38 cellular contexts compared by ENCODE assay signal in genomic region chr16:86117235-86117634, GRCh38.
"Had no signal": no experiment of that assay in that cellular context is flagged by ENCODE, and none has a peak within 500 bp of the region (broad histone marks: within the 10 kb centered on the region; RNA-seq: fewer than 3 reads in every experiment).

No MANE protein-coding gene starts in this region.

- H3K36me3 Mint-ChIP-seq: activated CD4-positive, alpha-beta memory T cell treated with anti-CD3 and anti-CD28 coated beads for 36 hours; activated CD8-positive, alpha-beta memory T cell treated with anti-CD3 and anti-CD28 coated beads, Interleukin-2, amount 10 ng/mL, durations not matched to agents 7 days and 5 days; activated naive CD4-positive, alpha-beta T cell treated with anti-CD3 and anti-CD28 coated beads, Interleukin-2, amount 50 U/mL, for 24 hours; activated naive CD8-positive, alpha-beta T cell treated with anti-CD3 and anti-CD28 coated beads for 36 hours had no signal

- FAIRE-seq: colon, endometrium, endothelial cell of umbilical vein had no signal

- H3K4me1 ChIP-seq: adrenal gland, gastroesophageal sphincter had no signal

- H3K9me3 ChIP-seq: adrenal gland, body of pancreas, esophagus squamous epithelium, gastroesophageal sphincter had no signal

- H3K27me3 Mint-ChIP-seq: activated CD8-positive, alpha-beta memory T cell treated with anti-CD3 and anti-CD28 coated beads, Interleukin-2, amount 10 ng/mL, durations not matched to agents 7 days and 5 days had no signal

- H3K4me3 ChIP-seq: adrenal gland, body of pancreas, esophagus squamous epithelium, gastroesophageal sphincter had no signal

- H3K4me3 Mint-ChIP-seq: activated CD4-positive, alpha-beta memory T cell treated with anti-CD3 and anti-CD28 coated beads for 36 hours; activated CD4-positive, alpha-beta T cell treated with anti-CD3 and anti-CD28 coated beads for 36 hours; activated CD4-positive, alpha-beta T cell treated with anti-CD3 and anti-CD28 coated beads, Interleukin-2, amount 10 ng/mL, durations not matched to agents 24 days and 14 days; activated CD8-positive, alpha-beta memory T cell treated with anti-CD3 and anti-CD28 coated beads, Interleukin-2, amount 10 ng/mL, durations not matched to agents 7 days and 5 days; activated CD8-positive, alpha-beta T cell treated with anti-CD3 and anti-CD28 coated beads, Interleukin-2, amount 10 ng/mL, durations not matched to agents 7 days and 5 days; activated naive CD4-positive, alpha-beta T cell treated with anti-CD3 and anti-CD28 coated beads for 36 hours; activated naive CD4-positive, alpha-beta T cell treated with anti-CD3 and anti-CD28 coated beads, Interleukin-2, amount 50 U/mL, for 24 hours; activated naive CD8-positive, alpha-beta T cell treated with anti-CD3 and anti-CD28 coated beads for 36 hours; activated naive CD8-positive, alpha-beta T cell treated with anti-CD3 and anti-CD28 coated beads, Interleukin-2, amount 50 U/mL, for 24 hours; activated T-helper 1 cell treated with anti-CD3 and anti-CD28 coated beads, Interleukin-12 subunit alpha, Interleukin-12 subunit beta, Interleukin-2, Interleukin-4 antibody, amounts not matched to agents 30 ng/mL and 10 ng/mL and 1 ng/mL, durations not matched to agents 14 hours and 24 hours and 36 hours; effector memory CD8-positive, alpha-beta T cell; T-helper 17 cell; T-helper 2 cell treated with Interferon-gamma antibody and Interleukin-4, amounts not matched to agents 5 μg/mL and 100 μg/mL, for 36 hours had no signal

- H3K4me1 Mint-ChIP-seq: activated CD8-positive, alpha-beta memory T cell treated with anti-CD3 and anti-CD28 coated beads, Interleukin-2, amount 10 ng/mL, durations not matched to agents 7 days and 5 days; activated naive CD4-positive, alpha-beta T cell treated with anti-CD3 and anti-CD28 coated beads, Interleukin-2, amount 50 U/mL, for 24 hours; activated naive CD8-positive, alpha-beta T cell treated with anti-CD3 and anti-CD28 coated beads for 36 hours; activated naive CD8-positive, alpha-beta T cell treated with anti-CD3 and anti-CD28 coated beads, Interleukin-2, amount 50 U/mL, for 24 hours; T-helper 17 cell had no signal

- H3K9me3 Mint-ChIP-seq: activated CD4-positive, alpha-beta memory T cell treated with anti-CD3 and anti-CD28 coated beads for 36 hours; activated CD4-positive, alpha-beta T cell treated with anti-CD3 and anti-CD28 coated beads, Interleukin-2, amount 10 ng/mL, durations not matched to agents 24 days and 14 days; activated naive CD4-positive, alpha-beta T cell treated with anti-CD3 and anti-CD28 coated beads for 36 hours; activated naive CD4-positive, alpha-beta T cell treated with anti-CD3 and anti-CD28 coated beads, Interleukin-2, amount 50 U/mL, for 24 hours; activated naive CD8-positive, alpha-beta T cell treated with anti-CD3 and anti-CD28 coated beads for 36 hours; activated naive CD8-positive, alpha-beta T cell treated with anti-CD3 and anti-CD28 coated beads, Interleukin-2, amount 50 U/mL, for 24 hours; activated T-helper 1 cell treated with anti-CD3 and anti-CD28 coated beads, Interleukin-12 subunit alpha, Interleukin-12 subunit beta, Interleukin-2, Interleukin-4 antibody, amounts not matched to agents 30 ng/mL and 10 ng/mL and 1 ng/mL, durations not matched to agents 14 hours and 24 hours and 36 hours; activated T-helper 2 cell treated with anti-CD3 and anti-CD28 coated beads, Interferon-gamma antibody, Interleukin-2, Interleukin-4, amounts not matched to agents 10 μg/mL and 5 μg/mL and 100 μg/mL, durations not matched to agents 14 hours and 24 hours and 36 hours; effector memory CD8-positive, alpha-beta T cell; T-helper 2 cell treated with Interferon-gamma antibody and Interleukin-4, amounts not matched to agents 5 μg/mL and 100 μg/mL, for 36 hours had no signal

- ATAC-seq: activated CD4-positive, alpha-beta T cell treated with anti-CD3 and anti-CD28 coated beads for 36 hours; activated CD8-positive, alpha-beta memory T cell treated with anti-CD3 and anti-CD28 coated beads, Interleukin-2, amount 10 ng/mL, durations not matched to agents 7 days and 5 days; activated CD8-positive, alpha-beta T cell treated with anti-CD3 and anti-CD28 coated beads, Interleukin-2, amount 10 ng/mL, durations not matched to agents 7 days and 5 days; activated naive CD8-positive, alpha-beta T cell treated with anti-CD3 and anti-CD28 coated beads, Interleukin-2, amount 50 U/mL, for 24 hours; body of pancreas; effector memory CD8-positive, alpha-beta T cell; gastroesophageal sphincter; T-helper 17 cell had no signal

- H3K27me3 ChIP-seq: body of pancreas, gastroesophageal sphincter had no signal

- H3K27ac ChIP-seq: adrenal gland, body of pancreas, epithelial cell of prostate, esophagus squamous epithelium, gastroesophageal sphincter, WERI-Rb-1 had no signal

- H3K27ac Mint-ChIP-seq: activated CD4-positive, alpha-beta memory T cell treated with anti-CD3 and anti-CD28 coated beads for 36 hours; activated CD4-positive, alpha-beta T cell treated with anti-CD3 and anti-CD28 coated beads for 36 hours; activated CD4-positive, alpha-beta T cell treated with anti-CD3 and anti-CD28 coated beads, Interleukin-2, amount 10 ng/mL, durations not matched to agents 24 days and 14 days; activated CD8-positive, alpha-beta memory T cell treated with anti-CD3 and anti-CD28 coated beads, Interleukin-2, amount 10 ng/mL, durations not matched to agents 7 days and 5 days; activated CD8-positive, alpha-beta T cell treated with anti-CD3 and anti-CD28 coated beads, Interleukin-2, amount 10 ng/mL, durations not matched to agents 7 days and 5 days; activated naive CD4-positive, alpha-beta T cell treated with anti-CD3 and anti-CD28 coated beads for 36 hours; activated naive CD4-positive, alpha-beta T cell treated with anti-CD3 and anti-CD28 coated beads, Interleukin-2, amount 50 U/mL, for 24 hours; activated naive CD8-positive, alpha-beta T cell treated with anti-CD3 and anti-CD28 coated beads for 36 hours; activated naive CD8-positive, alpha-beta T cell treated with anti-CD3 and anti-CD28 coated beads, Interleukin-2, amount 50 U/mL, for 24 hours; activated T-helper 1 cell treated with anti-CD3 and anti-CD28 coated beads, Interleukin-12 subunit alpha, Interleukin-12 subunit beta, Interleukin-2, Interleukin-4 antibody, amounts not matched to agents 30 ng/mL and 10 ng/mL and 1 ng/mL, durations not matched to agents 14 hours and 24 hours and 36 hours; activated T-helper 2 cell treated with anti-CD3 and anti-CD28 coated beads, Interferon-gamma antibody, Interleukin-2, Interleukin-4, amounts not matched to agents 10 μg/mL and 5 μg/mL and 100 μg/mL, durations not matched to agents 14 hours and 24 hours and 36 hours; effector memory CD8-positive, alpha-beta T cell; T-helper 17 cell; T-helper 2 cell treated with Interferon-gamma antibody and Interleukin-4, amounts not matched to agents 5 μg/mL and 100 μg/mL, for 36 hours had no signal

- H3K36me3 ChIP-seq: adrenal gland, esophagus squamous epithelium, gastroesophageal sphincter, WERI-Rb-1 had no signal

- DNase-seq: activated CD4-positive, alpha-beta memory T cell treated with anti-CD3 and anti-CD28 coated beads for 36 hours; activated CD4-positive, alpha-beta T cell treated with anti-CD3 and anti-CD28 coated beads for 36 hours; activated CD4-positive, alpha-beta T cell treated with anti-CD3 and anti-CD28 coated beads, Interleukin-2, amount 10 ng/mL, durations not matched to agents 24 days and 14 days; activated CD4-positive, CD25-positive, alpha-beta regulatory T cell; activated CD4-positive, CD25-positive, alpha-beta regulatory T cell treated with anti-CD3 and anti-CD28 coated beads, Interleukin-2, amount 50 U/mL, for 72 hours; activated CD8-positive, alpha-beta memory T cell treated with anti-CD3 and anti-CD28 coated beads, Interleukin-2, amount 10 ng/mL, durations not matched to agents 7 days and 5 days; activated CD8-positive, alpha-beta memory T cell treated with anti-CD3 and anti-CD28 coated beads, Interleukin-2, amount 50 U/mL, for 4 hours; activated CD8-positive, alpha-beta T cell treated with anti-CD3 and anti-CD28 coated beads, Interleukin-2, amount 10 ng/mL, durations not matched to agents 7 days and 5 days; activated effector memory CD4-positive, alpha-beta T cell treated with anti-CD3 and anti-CD28 coated beads, Interleukin-2, amount 50 U/mL, for 16 hours; activated naive CD4-positive, alpha-beta T cell treated with anti-CD3 and anti-CD28 coated beads for 36 hours; activated naive CD8-positive, alpha-beta T cell treated with anti-CD3 and anti-CD28 coated beads for 36 hours; activated naive CD8-positive, alpha-beta T cell treated with anti-CD3 and anti-CD28 coated beads, Interleukin-2, amount 50 U/mL, for 24 hours; activated T-cell treated with anti-CD3 and anti-CD28 coated beads, Interleukin-2, amount 50 U/mL, for 1 hour; activated T-cell treated with anti-CD3 and anti-CD28 coated beads, Interleukin-2, amount 50 U/mL, for 48 hours; adrenal gland; amygdala; aorta; body of pancreas; caudate nucleus; cortex of kidney; dermis blood vessel endothelial cell; effector CD4-positive, alpha-beta T cell; effector memory CD8-positive, alpha-beta T cell; esophagus squamous epithelium; foreskin melanocyte; T-helper 1 cell; T-helper 17 cell; T1000; WERI-Rb-1 had no signal
